ENCODE assay signal across 17 cellular contexts in the genomic region with DNA sequence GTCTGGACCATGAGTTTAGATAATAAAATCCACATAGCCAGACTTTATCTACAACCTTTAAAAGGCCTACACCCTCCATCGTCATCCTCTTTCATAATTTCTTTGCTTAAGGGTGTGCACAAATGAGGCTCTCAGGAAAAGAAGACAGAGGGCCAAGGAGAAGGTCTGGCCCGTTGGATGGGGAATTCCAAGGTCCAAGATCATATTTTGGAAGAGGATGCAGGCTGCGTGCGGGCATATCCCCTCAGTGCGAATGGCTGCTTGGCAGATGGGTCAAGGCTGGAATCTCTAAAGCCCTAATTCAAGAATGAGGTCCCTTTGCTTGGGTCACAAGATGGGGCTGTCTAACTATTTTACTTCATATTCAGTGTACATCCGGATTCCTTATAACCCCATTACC.
A peak's percentile ranks its signal among the peaks of the same experiment; 100 is the strongest.
DNase-seq lines count a peak whose midpoint lies in the region; ATAC-seq and TF ChIP-seq lines count a peak whose summit lies in the region.
"Had no signal": no experiment of that assay in that cellular context is flagged by ENCODE, and none has a peak within 500 bp of the region (broad histone marks: within the 10 kb centered on the region; RNA-seq: fewer than 3 reads in every experiment).

No MANE protein-coding gene starts in this region.

- POLR2A ChIA-PET in PC-3 (lab: Charles Lee; ENCODE audit: unreplicated experiment), result no interaction called here

- intact Hi-C loops in PC-3 (cut with micrococcal nuclease), result no loop called here
- intact Hi-C loops in posterior vena cava (cut with DNase I), result loop anchor here in 1 of 2 donors (5.0 kb wide), 1 partner anchor 324 kb away; no protein-coding TSS in a partner anchor
- intact Hi-C loops in vagina (cut with DNase I), result loop anchor here (5.0 kb wide), 1 partner anchor 214 kb away; no protein-coding TSS in a partner anchor

- no TSS peak for BruUV-seq in PC-3 (replicated peaks; lab: Mats Ljungman, UMichigan)

- H3K79me2 ChIP-seq in PC-3 (ENCODE audit: low read length), result no peaks in the 10 kb centered on the region
- no peaks in the 10 kb centered on the region for H3K79me2 ChIP-seq in smooth muscle cell (ENCODE audit: low read depth)

- no peak overlapping the region for H3K9ac ChIP-seq in PC-3 (ENCODE audit: low read length)
- H3K9ac ChIP-seq in smooth muscle cell (ENCODE audit: low read depth), result no peak overlapping the region

- H3F3A ChIP-seq in PC-3 (ENCODE audit: low read length, unreplicated experiment), result no peaks in the 10 kb centered on the region
- H3F3A ChIP-seq in smooth muscle cell (ENCODE audit: low read depth), result no peaks in the 10 kb centered on the region

- H3K36me3 ChIP-seq in PC-3 (ENCODE audit: low read depth, low read length) (no peaks in the 10 kb centered on the region), smooth muscle cell (ENCODE audit: low read depth) (no peaks in the 10 kb centered on the region), vagina (no peaks in the 10 kb centered on the region)
- H3K36me3 ChIP-seq: BE2C had no signal

- H3K9me3 ChIP-seq in PC-3 (ENCODE audit: low read length), result peaks cover 17% of the 10 kb centered on the region
- H3K9me3 ChIP-seq in smooth muscle cell (replicated peaks; ENCODE audit: low read depth), result no peaks in the 10 kb centered on the region
- H3K9me3 ChIP-seq in vagina, result no peaks in the 10 kb centered on the region
- H3K9me3 ChIP-seq: BE2C had no signal

- no peak overlapping the region for H3K4me2 ChIP-seq in PC-3 (ENCODE audit: low read length)
- H3K4me2 ChIP-seq in smooth muscle cell, result no peak overlapping the region
- H3K4me2 ChIP-seq: GM23338 had no signal

- 93% methylated on average over 6 of the region's 6 CpGs for WGBS in smooth muscle cell (ENCODE audit: low lambda C conversion rate)

- H2AFZ ChIP-seq in PC-3 (ENCODE audit: low read length) (0 out of 2 replicates have a peak overlapping the region, but pooled peaks have one; percentile 24), smooth muscle cell (ENCODE audit: low read depth) (no peak overlapping the region)

- CTCF ChIA-PET in PC-3 (lab: Charles Lee), result no interaction called here

- no peak for ATAC-seq in PC-3
- ATAC-seq: GM23338 had no signal

- H3K4me1 ChIP-seq in PC-3 (ENCODE audit: insufficient read depth, low read length) (no peaks in the 10 kb centered on the region), smooth muscle cell (ENCODE audit: low read depth) (no peaks in the 10 kb centered on the region), vagina (no peaks in the 10 kb centered on the region)
- H3K4me1 ChIP-seq: BE2C had no signal

- no peak overlapping the region for H3K27ac ChIP-seq in PC-3 (ENCODE audit: low read length)
- H3K27ac ChIP-seq in smooth muscle cell (ENCODE audit: low read depth), result no peak overlapping the region
- H3K27ac ChIP-seq in vagina, result no peak overlapping the region

- H3K4me3 ChIP-seq in NB4 (ENCODE audit: low read depth, low read length) (no peak overlapping the region), PC-3 (ENCODE audit: low read length) (no peak overlapping the region), smooth muscle cell (no peak overlapping the region), vagina (no peak overlapping the region)
- H3K4me3 ChIP-seq: GM23338 had no signal

- TF ChIP-seq CTCF in NB4 (IDR thresholded peaks at IDR 0.05; ENCODE audit: low read depth, low read length) (no peak), PC-3 (conservative IDR thresholded peaks at IDR 0.05; ENCODE audit: low read depth, low read length) (no peak), smooth muscle cell (IDR thresholded peaks at IDR 0.05; ENCODE audit: borderline replicate concordance, insufficient read depth, poor library complexity, severe bottlenecking) (no peak), vagina (IDR thresholded peaks at IDR 0.05) (no peak)

- no peaks in the 10 kb centered on the region for H4K20me1 ChIP-seq in PC-3 (ENCODE audit: low read length)
- no peaks in the 10 kb centered on the region for H4K20me1 ChIP-seq in smooth muscle cell (ENCODE audit: low read depth)

- no peaks in the 10 kb centered on the region for H3K9me2 ChIP-seq in PC-3 (replicated peaks; ENCODE audit: low read length)

- H3K27me3 ChIP-seq in PC-3 (ENCODE audit: low read length) (no peaks in the 10 kb centered on the region), smooth muscle cell (ENCODE audit: low read depth) (no peaks in the 10 kb centered on the region), vagina (no peaks in the 10 kb centered on the region)
- H3K27me3 ChIP-seq: BE2C had no signal

- DNase-seq in NB4 (ENCODE audit: low read depth), result peak; percentile 9
- DNase-seq in PC-3, result no peak
- peak; percentile 15 for DNase-seq in globus pallidus (ENCODE audit: low spot score)
- DNase-seq in posterior vena cava (ENCODE audit: low spot score), result peak; percentile 43
- DNase-seq in smooth muscle cell (lab: John Stamatoyannopoulos, UW; ENCODE audit: unreplicated experiment), result no peak
- DNase-seq in DMS153 (lab: John Stamatoyannopoulos, UW), result no peak
- no peak for DNase-seq in vagina (ENCODE audit: extremely low spot score in 2 of 2)
- DNase-seq: ACHN; BE2C; C1 segment of cervical spinal cord; CD4-positive, CD25-positive, alpha-beta regulatory T cell; CD8-positive, alpha-beta memory T cell; COR-L47; DMS 273 treated with DMSO at 0.1 percent for 48 hours; H7; IMR-90 had no signal

- TF ChIP-seq POLR2A in NB4 (IDR thresholded peaks at IDR 0.05; ENCODE audit: extremely low read depth, insufficient read length) (no peak), vagina (IDR thresholded peaks at IDR 0.05) (no peak)

Comparison
In these comparisons a context has a peak if more than half of its experiments do, and no peak if none do; other contexts are left out.
1. DNase-seq: peak in NB4 (single experiment), globus pallidus (single experiment) and posterior vena cava (single experiment); none in PC-3 (single experiment), smooth muscle cell (single experiment), DMS153 (single experiment) and vagina (0 of 2).